21 cellular contexts compared by ENCODE assay signal in the genomic region with DNA sequence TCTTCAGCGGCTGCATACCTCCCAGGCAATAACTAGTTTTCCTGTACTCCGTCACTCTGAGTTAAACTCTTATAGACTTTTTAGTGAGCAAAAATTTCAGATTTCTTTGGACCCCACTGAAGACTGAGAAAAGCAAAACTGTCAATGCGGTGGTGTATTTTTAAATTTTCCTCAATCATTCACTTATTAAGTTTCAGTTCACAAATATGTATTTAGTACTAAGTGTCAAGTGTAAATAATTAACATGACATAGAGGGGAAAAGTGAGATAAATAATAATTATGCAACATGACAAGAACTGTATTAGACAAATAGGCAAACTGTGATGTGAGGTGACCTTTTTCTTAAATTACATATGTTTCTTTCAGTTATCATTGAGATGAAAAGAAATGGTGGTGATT.
DNase-seq lines count a peak whose midpoint lies in the region; ATAC-seq and TF ChIP-seq lines count a peak whose summit lies in the region.
"Had no signal": no experiment of that assay in that cellular context is flagged by ENCODE, and none has a peak within 500 bp of the region (broad histone marks: within the 10 kb centered on the region; RNA-seq: fewer than 3 reads in every experiment).

No MANE protein-coding gene starts in this region.

- H3K4me3 Mint-ChIP-seq in activated naive CD8-positive, alpha-beta T cell treated with anti-CD3 and anti-CD28 coated beads, Interleukin-2, amount 50 U/mL, for 24 hours: no peak overlapping the region
- H3K4me3 Mint-ChIP-seq: activated naive CD8-positive, alpha-beta T cell treated with anti-CD3 and anti-CD28 coated beads for 36 hours; activated T-cell treated with anti-CD3 and anti-CD28 coated beads, Interleukin-2, amount 50 U/mL, for 72 hours; nephron progenitor cell had no signal

- H3K9me3 Mint-ChIP-seq in activated naive CD8-positive, alpha-beta T cell treated with anti-CD3 and anti-CD28 coated beads, Interleukin-2, amount 50 U/mL, for 24 hours: no peaks in the 10 kb centered on the region

- no peaks in the 10 kb centered on the region for H3K4me1 Mint-ChIP-seq in activated naive CD8-positive, alpha-beta T cell treated with anti-CD3 and anti-CD28 coated beads, Interleukin-2, amount 50 U/mL, for 24 hours
- H3K4me1 Mint-ChIP-seq: activated naive CD8-positive, alpha-beta T cell treated with anti-CD3 and anti-CD28 coated beads for 36 hours; nephron progenitor cell had no signal

- no peak for TF ChIP-seq CTCF in GM20000 (IDR thresholded peaks at IDR 0.05; ENCODE audit: extremely low read depth, missing control alignments)

- ATAC-seq in GM18498 (IDR thresholded peaks at IDR 0.05; ENCODE audit: unreplicated experiment): peak; percentile 62
- ATAC-seq in GM19395 (IDR thresholded peaks at IDR 0.05; ENCODE audit: unreplicated experiment): peak; percentile 79
- ATAC-seq in HG02623 (IDR thresholded peaks at IDR 0.05; ENCODE audit: unreplicated experiment): peak; percentile 43
- ATAC-seq in HG03139 (IDR thresholded peaks at IDR 0.05; ENCODE audit: unreplicated experiment): peak; percentile 59
- ATAC-seq in activated naive CD8-positive, alpha-beta T cell treated with anti-CD3 and anti-CD28 coated beads, Interleukin-2, amount 50 U/mL, for 24 hours: no peak
- ATAC-seq: activated T-cell treated with anti-CD3 and anti-CD28 coated beads, Interleukin-2, amount 50 U/mL, for 72 hours had no signal

- peaks cover 7% of the 10 kb centered on the region for H3K27me3 Mint-ChIP-seq in activated naive CD8-positive, alpha-beta T cell treated with anti-CD3 and anti-CD28 coated beads, Interleukin-2, amount 50 U/mL, for 24 hours

- H3K27ac Mint-ChIP-seq in activated naive CD8-positive, alpha-beta T cell treated with anti-CD3 and anti-CD28 coated beads, Interleukin-2, amount 50 U/mL, for 24 hours: no peak overlapping the region
- H3K27ac Mint-ChIP-seq: activated naive CD8-positive, alpha-beta T cell treated with anti-CD3 and anti-CD28 coated beads for 36 hours; activated T-cell treated with anti-CD3 and anti-CD28 coated beads, Interleukin-2, amount 50 U/mL, for 72 hours; nephron progenitor cell had no signal

- intact Hi-C loops in posterior vena cava (cut with DNase I): no loop called here

- no peaks in the 10 kb centered on the region for H3K36me3 Mint-ChIP-seq in activated naive CD8-positive, alpha-beta T cell treated with anti-CD3 and anti-CD28 coated beads, Interleukin-2, amount 50 U/mL, for 24 hours (ENCODE audit: low read depth)
- H3K36me3 Mint-ChIP-seq: activated naive CD8-positive, alpha-beta T cell treated with anti-CD3 and anti-CD28 coated beads for 36 hours had no signal

- DNase-seq in posterior vena cava (ENCODE audit: low spot score) (no peak), GM20000 (ENCODE audit: low spot score) (no peak), midbrain (lab: John Stamatoyannopoulos, UW) (no peak)
- no peak for DNase-seq in activated naive CD8-positive, alpha-beta T cell treated with anti-CD3 and anti-CD28 coated beads, Interleukin-2, amount 50 U/mL, for 24 hours
- DNase-seq: activated CD4-positive, CD25-positive, alpha-beta regulatory T cell treated with anti-CD3 and anti-CD28 coated beads, Interleukin-2, amount 50 U/mL, for 72 hours; activated CD8-positive, alpha-beta memory T cell treated with anti-CD3 and anti-CD28 coated beads for 24 hours; activated naive CD8-positive, alpha-beta T cell treated with anti-CD3 and anti-CD28 coated beads for 36 hours; activated T-cell treated with anti-CD3 and anti-CD28 coated beads, Interleukin-2, amount 50 U/mL, for 72 hours; COR-L47; effector CD8-positive, alpha-beta T cell; esophagus squamous epithelium; HCEC 1CT; NCI-H187 treated with DMSO at 0.1 percent for 48 hours; nephron progenitor cell; RPMI8226; SK-N-SH; stimulated activated CD4-positive, alpha-beta T cell treated with anti-CD3 and anti-CD28 coated beads, Interleukin-4, amount 100 ng/mL, for 4 hours had no signal
